Comparison of ENCODE assay signal across 1 cellular context in the genomic region with DNA sequence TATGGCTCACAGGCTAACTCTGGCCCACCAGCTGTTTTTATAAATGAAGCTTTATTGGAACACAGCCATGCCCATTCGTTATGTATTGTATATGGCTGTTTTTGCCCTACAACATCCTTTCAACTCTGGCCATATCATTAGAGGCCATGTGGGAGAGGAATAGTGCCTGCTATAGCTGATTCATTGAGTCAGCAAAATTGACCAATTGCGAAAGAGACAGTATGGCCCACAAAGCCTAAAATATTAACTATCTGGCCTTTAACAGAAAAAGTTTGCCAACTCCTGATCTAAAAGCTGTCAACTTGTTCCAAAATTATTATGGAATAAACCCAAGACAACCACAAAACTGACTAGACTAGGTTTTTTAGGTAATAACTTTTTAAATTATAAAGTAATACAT.
TF ChIP-seq lines count a peak whose summit lies in the region.

No MANE protein-coding gene starts in this region.

TF ChIP-seq in K562, 482 proteins besides CTCF, POLR2A, EP300 and RAD21 (continued from another document):
- TF ChIP-seq ZNF224 (CRISPR knock-in tag; IDR thresholded peaks at IDR 0.05) (no peak), C11orf30 (IDR thresholded peaks at IDR 0.05; ENCODE audit: low read depth) (peak; percentile 90), TGIF2 (CRISPR knock-in tag; IDR thresholded peaks at IDR 0.05) (no peak), NR3C1 (CRISPR knock-in tag; IDR thresholded peaks at IDR 0.05) (no peak), PCBP1 (IDR thresholded peaks at IDR 0.05; ENCODE audit: low read depth, low read length, poor library complexity, severe bottlenecking) (no peak), JUNB (CRISPR knock-in tag; conservative IDR thresholded peaks at IDR 0.05) (no peak), DDX20 (tag; IDR thresholded peaks at IDR 0.05; ENCODE audit: low read depth) (no peak), MAFF (IDR thresholded peaks at IDR 0.05; ENCODE audit: low read length) (peak; percentile 84), DIDO1 (tag; IDR thresholded peaks at IDR 0.05; ENCODE audit: low read depth) (no peak), CBX2 (IDR thresholded peaks at IDR 0.05; ENCODE audit: insufficient read depth, low read length, poor library complexity, severe bottlenecking) (no peak), ZNF347 (CRISPR knock-in tag; IDR thresholded peaks at IDR 0.05; ENCODE audit: low read depth) (no peak), MAFK (IDR thresholded peaks at IDR 0.05; ENCODE audit: low read length) (peak; percentile 80), ZNF589 (CRISPR knock-in tag; IDR thresholded peaks at IDR 0.05; ENCODE audit: low read depth) (no peak), SIN3A (IDR thresholded peaks at IDR 0.05; ENCODE audit: borderline replicate concordance in 2 of 2, control insufficient read depth in 1 of 2, low read depth in 2 of 2, low read length in 2 of 2) (no peak), BHLHE40 (IDR thresholded peaks at IDR 0.05; ENCODE audit: low read length) (no peak), HMG20A (CRISPR knock-in tag; conservative IDR thresholded peaks at IDR 0.05) (no peak), ZNF561 (CRISPR knock-in tag; conservative IDR thresholded peaks at IDR 0.05) (no peak), HNRNPLL (IDR thresholded peaks at IDR 0.05; ENCODE audit: low read depth, low read length, poor library complexity, severe bottlenecking) (no peak), ZNF780A (CRISPR knock-in tag; IDR thresholded peaks at IDR 0.05) (no peak), MAFG (tag; conservative IDR thresholded peaks at IDR 0.05) (peak; percentile 91), NONO (IDR thresholded peaks at IDR 0.05; ENCODE audit: low read depth in 2 of 2, low read length in 1 of 2) (no peak), THRAP3 (IDR thresholded peaks at IDR 0.05; ENCODE audit: borderline replicate concordance) (no peak), CCNT2 (IDR thresholded peaks at IDR 0.05; ENCODE audit: borderline replicate concordance, extremely low read depth, insufficient read length, low read depth, low read length) (no peak), ZNF79 (CRISPR knock-in tag; IDR thresholded peaks at IDR 0.05; ENCODE audit: low read depth) (no peak), ASH1L (IDR thresholded peaks at IDR 0.05; ENCODE audit: borderline replicate concordance, low read depth, partially characterized antibody) (no peak), NBN (IDR thresholded peaks at IDR 0.05; ENCODE audit: low read depth) (no peak), MECOM (CRISPR knock-in tag; IDR thresholded peaks at IDR 0.05) (no peak), STAT5B (CRISPR knock-in tag; IDR thresholded peaks at IDR 0.05) (no peak), MED1 (CRISPR knock-in tag; IDR thresholded peaks at IDR 0.05; ENCODE audit: borderline replicate concordance) (no peak)
- TF ChIP-seq, protein P1, sequence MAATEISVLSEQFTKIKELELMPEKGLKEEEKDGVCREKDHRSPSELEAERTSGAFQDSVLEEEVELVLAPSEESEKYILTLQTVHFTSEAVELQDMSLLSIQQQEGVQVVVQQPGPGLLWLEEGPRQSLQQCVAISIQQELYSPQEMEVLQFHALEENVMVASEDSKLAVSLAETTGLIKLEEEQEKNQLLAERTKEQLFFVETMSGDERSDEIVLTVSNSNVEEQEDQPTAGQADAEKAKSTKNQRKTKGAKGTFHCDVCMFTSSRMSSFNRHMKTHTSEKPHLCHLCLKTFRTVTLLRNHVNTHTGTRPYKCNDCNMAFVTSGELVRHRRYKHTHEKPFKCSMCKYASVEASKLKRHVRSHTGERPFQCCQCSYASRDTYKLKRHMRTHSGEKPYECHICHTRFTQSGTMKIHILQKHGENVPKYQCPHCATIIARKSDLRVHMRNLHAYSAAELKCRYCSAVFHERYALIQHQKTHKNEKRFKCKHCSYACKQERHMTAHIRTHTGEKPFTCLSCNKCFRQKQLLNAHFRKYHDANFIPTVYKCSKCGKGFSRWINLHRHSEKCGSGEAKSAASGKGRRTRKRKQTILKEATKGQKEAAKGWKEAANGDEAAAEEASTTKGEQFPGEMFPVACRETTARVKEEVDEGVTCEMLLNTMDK (IDR thresholded peaks at IDR 0.05; ENCODE audit: borderline replicate concordance, insufficient read depth, low read depth, low read length, poor library complexity, severe bottlenecking), result no peak
- TF ChIP-seq, protein P2, sequence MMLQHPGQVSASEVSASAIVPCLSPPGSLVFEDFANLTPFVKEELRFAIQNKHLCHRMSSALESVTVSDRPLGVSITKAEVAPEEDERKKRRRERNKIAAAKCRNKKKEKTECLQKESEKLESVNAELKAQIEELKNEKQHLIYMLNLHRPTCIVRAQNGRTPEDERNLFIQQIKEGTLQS (IDR thresholded peaks at IDR 0.05), result no peak
- TF ChIP-seq, protein P2 (CRISPR knock-in tag; conservative IDR thresholded peaks at IDR 0.05), result no peak
- TF ChIP-seq, protein P3, sequence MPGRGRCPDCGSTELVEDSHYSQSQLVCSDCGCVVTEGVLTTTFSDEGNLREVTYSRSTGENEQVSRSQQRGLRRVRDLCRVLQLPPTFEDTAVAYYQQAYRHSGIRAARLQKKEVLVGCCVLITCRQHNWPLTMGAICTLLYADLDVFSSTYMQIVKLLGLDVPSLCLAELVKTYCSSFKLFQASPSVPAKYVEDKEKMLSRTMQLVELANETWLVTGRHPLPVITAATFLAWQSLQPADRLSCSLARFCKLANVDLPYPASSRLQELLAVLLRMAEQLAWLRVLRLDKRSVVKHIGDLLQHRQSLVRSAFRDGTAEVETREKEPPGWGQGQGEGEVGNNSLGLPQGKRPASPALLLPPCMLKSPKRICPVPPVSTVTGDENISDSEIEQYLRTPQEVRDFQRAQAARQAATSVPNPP (IDR thresholded peaks at IDR 0.05; ENCODE audit: borderline replicate concordance, insufficient read depth, insufficient read length), result no peak
- TF ChIP-seq, protein P4, sequence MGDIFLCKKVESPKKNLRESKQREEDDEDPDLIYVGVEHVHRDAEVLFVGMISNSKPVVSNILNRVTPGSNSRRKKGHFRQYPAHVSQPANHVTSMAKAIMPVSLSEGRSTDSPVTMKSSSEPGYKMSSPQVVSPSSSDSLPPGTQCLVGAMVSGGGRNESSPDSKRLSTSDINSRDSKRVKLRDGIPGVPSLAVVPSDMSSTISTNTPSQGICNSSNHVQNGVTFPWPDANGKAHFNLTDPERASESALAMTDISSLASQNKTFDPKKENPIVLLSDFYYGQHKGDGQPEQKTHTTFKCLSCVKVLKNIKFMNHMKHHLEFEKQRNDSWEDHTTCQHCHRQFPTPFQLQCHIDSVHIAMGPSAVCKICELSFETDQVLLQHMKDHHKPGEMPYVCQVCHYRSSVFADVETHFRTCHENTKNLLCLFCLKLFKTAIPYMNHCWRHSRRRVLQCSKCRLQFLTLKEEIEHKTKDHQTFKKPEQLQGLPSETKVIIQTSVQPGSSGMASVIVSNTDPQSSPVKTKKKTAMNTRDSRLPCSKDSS (IDR thresholded peaks at IDR 0.05; ENCODE audit: low read depth, partially characterized antibody), result no peak
- TF ChIP-seq, protein P5, sequence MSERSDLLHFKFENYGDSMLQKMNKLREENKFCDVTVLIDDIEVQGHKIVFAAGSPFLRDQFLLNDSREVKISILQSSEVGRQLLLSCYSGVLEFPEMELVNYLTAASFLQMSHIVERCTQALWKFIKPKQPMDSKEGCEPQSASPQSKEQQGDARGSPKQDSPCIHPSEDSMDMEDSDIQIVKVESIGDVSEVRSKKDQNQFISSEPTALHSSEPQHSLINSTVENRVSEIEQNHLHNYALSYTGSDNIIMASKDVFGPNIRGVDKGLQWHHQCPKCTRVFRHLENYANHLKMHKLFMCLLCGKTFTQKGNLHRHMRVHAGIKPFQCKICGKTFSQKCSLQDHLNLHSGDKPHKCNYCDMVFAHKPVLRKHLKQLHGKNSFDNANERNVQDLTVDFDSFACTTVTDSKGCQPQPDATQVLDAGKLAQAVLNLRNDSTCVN (CRISPR knock-in tag; IDR thresholded peaks at IDR 0.05), result no peak
